Comparison of ENCODE assay signal across 8 cellular contexts in the genomic region with DNA sequence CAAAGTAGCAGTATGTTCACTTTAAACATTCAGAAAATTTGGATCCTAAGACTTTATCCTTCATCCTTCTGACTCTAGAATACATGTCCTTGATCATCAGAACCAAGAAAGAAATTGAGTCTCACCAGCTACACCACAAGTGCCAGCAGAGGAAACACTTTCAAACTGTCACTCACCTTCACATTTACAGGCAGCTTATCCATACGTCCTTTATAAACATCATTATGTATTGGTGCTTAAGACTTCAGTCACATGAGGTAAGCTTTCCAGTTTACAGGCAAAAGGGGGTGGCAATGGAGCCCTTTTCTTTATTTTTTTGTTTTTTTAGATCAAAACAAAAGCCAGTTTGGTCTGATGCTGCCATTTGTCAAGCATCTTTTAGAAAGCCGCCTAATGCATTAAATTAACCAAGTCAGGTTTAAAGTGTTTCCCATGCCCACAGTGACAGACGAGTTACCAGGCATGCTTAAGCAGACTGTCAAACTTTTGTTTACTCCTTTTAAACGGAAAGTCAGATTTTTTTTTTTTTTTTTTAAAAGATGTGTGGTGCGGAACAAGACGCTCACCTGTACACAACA. TPM values are rescaled to one million over a fixed set of nuclear protein-coding genes. Genes with fewer than 3 reads are reported as not detected.
DNase-seq lines count a peak whose midpoint lies in the region; ATAC-seq and TF ChIP-seq lines count a peak whose summit lies in the region.

No MANE protein-coding gene starts in this region.

- in situ Hi-C loops in gastrocnemius medialis (cut with MboI; ENCODE audit: low sequenced_read_pairs in 4 of 4): loop anchor here in 3 of 4 donors (10.0 kb wide), 3 partner anchors 71 to 171 kb away; a partner anchor contains a TSS

- H3K27ac ChIP-seq in HEK293 (ENCODE audit: extremely low read depth, low read depth, low read length) (peak overlapping the region; percentile 88; the same call in 1 of the 2 replicates), SJCRH30 (no peak overlapping the region), gastrocnemius medialis (peak overlapping the region; percentile 89 to 98 (median 95))

- POLR2A ChIA-PET in HEK293 (lab: Yijun Ruan, JAX): interaction anchor here (0.6 to 1.4 kb wide), 3 partner anchors 64 to 168 kb away, joined by 3 to 5 read pairs (median 3); a partner anchor contains a TSS

- peak overlapping the region; percentile 80 for H3K4me3 ChIP-seq in HEK293 (ENCODE audit: low read depth, low read length)
- H3K4me3 ChIP-seq in SJCRH30: peak overlapping the region; percentile 82
- peak overlapping the region; percentile 59 for H3K4me3 ChIP-seq in fibroblast of mammary gland (ENCODE audit: control insufficient read depth, low read depth, low read length)
- H3K4me3 ChIP-seq in gastrocnemius medialis: peak overlapping the region; percentile 68 to 81 (median 72)

- intact Hi-C loops in gastrocnemius medialis (cut with DNase I; ENCODE audit: low total_unique reads): loop anchor here (1.0 kb wide), 1 partner anchor 72 kb away; no protein-coding TSS in a partner anchor

- ATAC-seq in gastrocnemius medialis (no peak), GM18505 (IDR thresholded peaks at IDR 0.05; ENCODE audit: unreplicated experiment) (no peak)

- no peaks in the 10 kb centered on the region for H3K27me3 ChIP-seq in SJCRH30
- H3K27me3 ChIP-seq in gastrocnemius medialis: no peaks in the 10 kb centered on the region

- H3K9me3 ChIP-seq in HEK293 (ENCODE audit: control insufficient read depth, insufficient read depth, low read depth, low read length) (no peaks in the 10 kb centered on the region), SJCRH30 (replicated peaks) (no peaks in the 10 kb centered on the region), gastrocnemius medialis (no peaks in the 10 kb centered on the region)

- TF ChIP-seq CTCF in HEK293 (tag by site-specific recombination; IDR thresholded peaks at IDR 0.05): no peak
- TF ChIP-seq CTCF in fibroblast of mammary gland (conservative IDR thresholded peaks at IDR 0.05; ENCODE audit: control insufficient read depth, insufficient read depth, low read depth, low read length): no peak
- no peak for TF ChIP-seq CTCF in gastrocnemius medialis (IDR thresholded peaks at IDR 0.05 in 4 of 5, conservative IDR thresholded peaks at IDR 0.05 in 1 of 5)

- no peak for DNase-seq in SJCRH30
- no peak for DNase-seq in fibroblast of mammary gland (ENCODE audit: low read depth)
- no peak for DNase-seq in gastrocnemius medialis
- DNase-seq in stimulated activated CD4-positive, alpha-beta T cell treated with anti-CD3 and anti-CD28 coated beads, Interleukin-4, amount 100 ng/mL, for 24 hours: no peak
- no peak for DNase-seq in hepatic stellate cell (ENCODE audit: low spot score)
- DNase-seq in SHP77 (lab: John Stamatoyannopoulos, UW): no peak

- TF ChIP-seq POLR2A in gastrocnemius medialis (IDR thresholded peaks at IDR 0.05) (no peak), GM18505 (IDR thresholded peaks at IDR 0.05; ENCODE audit: borderline replicate concordance, extremely low read depth, insufficient read depth, insufficient read length) (no peak)

- H3K4me1 ChIP-seq in HEK293 (ENCODE audit: control insufficient read depth, insufficient read depth, low read length) (peaks cover 11% of the 10 kb centered on the region), SJCRH30 (no peaks in the 10 kb centered on the region), gastrocnemius medialis (peaks cover 5 to 18% of the 10 kb centered on the region in 2 donors)

- H3K36me3 ChIP-seq in HEK293 (ENCODE audit: control insufficient read depth in 2 of 2, insufficient read depth in 1 of 2, low read length in 2 of 2): peaks cover 0 to 20% of the 10 kb centered on the region in 2 experiments; a peak in 1 of 3 replicates
- H3K36me3 ChIP-seq in SJCRH30: peaks cover 10% of the 10 kb centered on the region
- H3K36me3 ChIP-seq in gastrocnemius medialis: peaks cover 0 to 3% of the 10 kb centered on the region in 2 donors

- CTCF ChIA-PET in HEK293 (lab: Yijun Ruan, JAX): interaction anchor here (0.5 to 2.1 kb wide), 11 partner anchors 9 to 313 kb away, joined by 3 to 14 read pairs (median 3); a partner anchor contains a TSS

TF ChIP-seq in HEK293, 187 proteins besides CTCF, POLR2A, EP300 and RAD21:
- TF ChIP-seq ZNF2 (tag by site-specific recombination; IDR thresholded peaks at IDR 0.05): no peak
- peak; percentile 86 for TF ChIP-seq PRDM1 (tag by site-specific recombination; IDR thresholded peaks at IDR 0.05)
- peak; percentile 85; the same call in 1 of the 2 replicates for TF ChIP-seq ZNF335 (tag by site-specific recombination; conservative IDR thresholded peaks at IDR 0.05)
- TF ChIP-seq, protein P1, sequence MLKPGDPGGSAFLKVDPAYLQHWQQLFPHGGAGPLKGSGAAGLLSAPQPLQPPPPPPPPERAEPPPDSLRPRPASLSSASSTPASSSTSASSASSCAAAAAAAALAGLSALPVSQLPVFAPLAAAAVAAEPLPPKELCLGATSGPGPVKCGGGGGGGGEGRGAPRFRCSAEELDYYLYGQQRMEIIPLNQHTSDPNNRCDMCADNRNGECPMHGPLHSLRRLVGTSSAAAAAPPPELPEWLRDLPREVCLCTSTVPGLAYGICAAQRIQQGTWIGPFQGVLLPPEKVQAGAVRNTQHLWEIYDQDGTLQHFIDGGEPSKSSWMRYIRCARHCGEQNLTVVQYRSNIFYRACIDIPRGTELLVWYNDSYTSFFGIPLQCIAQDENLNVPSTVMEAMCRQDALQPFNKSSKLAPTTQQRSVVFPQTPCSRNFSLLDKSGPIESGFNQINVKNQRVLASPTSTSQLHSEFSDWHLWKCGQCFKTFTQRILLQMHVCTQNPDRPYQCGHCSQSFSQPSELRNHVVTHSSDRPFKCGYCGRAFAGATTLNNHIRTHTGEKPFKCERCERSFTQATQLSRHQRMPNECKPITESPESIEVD (tag by site-specific recombination; IDR thresholded peaks at IDR 0.05): peak; percentile 59; the same call in 1 of the 2 replicates
- no peak for TF ChIP-seq ZNF624 (tag by site-specific recombination; IDR thresholded peaks at IDR 0.05)
- TF ChIP-seq ZNF155 (tag by site-specific recombination; IDR thresholded peaks at IDR 0.05): no peak
- no peak for TF ChIP-seq ZBTB48 (tag by site-specific recombination; IDR thresholded peaks at IDR 0.05)
- TF ChIP-seq RBAK (tag by site-specific recombination; IDR thresholded peaks at IDR 0.05): no peak
- peak; percentile 59; the same call in 1 of the 2 replicates for TF ChIP-seq MEIS1 (CRISPR knock-in tag; IDR thresholded peaks at IDR 0.05; ENCODE audit: borderline replicate concordance)
- no peak for TF ChIP-seq ZNF549 (tag by site-specific recombination; IDR thresholded peaks at IDR 0.05)
- no peak for TF ChIP-seq ZNF223 (tag by site-specific recombination; IDR thresholded peaks at IDR 0.05)
- TF ChIP-seq, protein P2, sequence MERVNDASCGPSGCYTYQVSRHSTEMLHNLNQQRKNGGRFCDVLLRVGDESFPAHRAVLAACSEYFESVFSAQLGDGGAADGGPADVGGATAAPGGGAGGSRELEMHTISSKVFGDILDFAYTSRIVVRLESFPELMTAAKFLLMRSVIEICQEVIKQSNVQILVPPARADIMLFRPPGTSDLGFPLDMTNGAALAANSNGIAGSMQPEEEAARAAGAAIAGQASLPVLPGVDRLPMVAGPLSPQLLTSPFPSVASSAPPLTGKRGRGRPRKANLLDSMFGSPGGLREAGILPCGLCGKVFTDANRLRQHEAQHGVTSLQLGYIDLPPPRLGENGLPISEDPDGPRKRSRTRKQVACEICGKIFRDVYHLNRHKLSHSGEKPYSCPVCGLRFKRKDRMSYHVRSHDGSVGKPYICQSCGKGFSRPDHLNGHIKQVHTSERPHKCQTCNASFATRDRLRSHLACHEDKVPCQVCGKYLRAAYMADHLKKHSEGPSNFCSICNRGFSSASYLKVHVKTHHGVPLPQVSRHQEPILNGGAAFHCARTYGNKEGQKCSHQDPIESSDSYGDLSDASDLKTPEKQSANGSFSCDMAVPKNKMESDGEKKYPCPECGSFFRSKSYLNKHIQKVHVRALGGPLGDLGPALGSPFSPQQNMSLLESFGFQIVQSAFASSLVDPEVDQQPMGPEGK (tag by site-specific recombination; IDR thresholded peaks at IDR 0.05): peak; percentile 36; the same call in 1 of the 2 replicates
- no peak for TF ChIP-seq ZNF184 (tag by site-specific recombination; IDR thresholded peaks at IDR 0.05)
- TF ChIP-seq, protein P3, sequence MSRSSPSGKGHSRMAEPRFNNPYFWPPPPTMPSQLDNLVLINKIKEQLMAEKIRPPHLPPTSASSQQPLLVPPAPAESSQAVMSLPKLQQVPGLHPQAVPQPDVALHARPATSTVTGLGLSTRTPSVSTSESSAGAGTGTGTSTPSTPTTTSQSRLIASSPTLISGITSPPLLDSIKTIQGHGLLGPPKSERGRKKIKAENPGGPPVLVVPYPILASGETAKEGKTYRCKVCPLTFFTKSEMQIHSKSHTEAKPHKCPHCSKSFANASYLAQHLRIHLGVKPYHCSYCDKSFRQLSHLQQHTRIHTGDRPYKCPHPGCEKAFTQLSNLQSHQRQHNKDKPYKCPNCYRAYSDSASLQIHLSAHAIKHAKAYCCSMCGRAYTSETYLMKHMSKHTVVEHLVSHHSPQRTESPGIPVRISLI (tag by site-specific recombination; IDR thresholded peaks at IDR 0.05): peak; percentile 95
TF ChIP-seq in HEK293: peak in this region for 6.

RNA-seq across cellular contexts. Expression of a gene that starts 1.0 kb away (rescaled TPM):
- total RNA-seq in SJCRH30 (2014; rRNA removed; shearing (Covaris generic)): 15.8 and 16.9 TPM in 2 replicates
- total RNA-seq in gastrocnemius medialis: 10 to 100 TPM; 14.9 to 35.5 (median 28.2) TPM
